Comparison of ENCODE assay signal across 8 cellular contexts in genomic region chr15:100602064-100602821, GRCh38. TPM values are rescaled to one million over a fixed set of nuclear protein-coding genes. Genes with fewer than 3 reads are reported as not detected.
DNase-seq lines count a peak whose midpoint lies in the region; ATAC-seq and TF ChIP-seq lines count a peak whose summit lies in the region.

Gene ASB7, plus strand, starts transcription at chr15:100602589. Its CDS starts 9,628 bp downstream, at chr15:100612217.
Gene LINS1, minus strand, starts transcription at chr15:100602184. Its CDS starts 21,342 bp downstream, at chr15:100580842.

- H2AFZ ChIP-seq in SU-DHL-6 (ENCODE audit: low read depth, low read length, severe bottlenecking): peak within 1 kb of the TSS; percentile 86

- TF ChIP-seq CTCF in SU-DHL-6 (IDR thresholded peaks at IDR 0.05; ENCODE audit: insufficient read depth, low read length, poor library complexity, severe bottlenecking) (no peak), osteocyte (IDR thresholded peaks at IDR 0.05) (no peak)

- H3K27ac Mint-ChIP-seq in activated naive CD8-positive, alpha-beta T cell treated with anti-CD3 and anti-CD28 coated beads, Interleukin-2, amount 10 ng/mL, durations not matched to agents 7 days and 5 days: peak within 1 kb of the TSS; percentile 97
- peak within 1 kb of the TSS; percentile 85 for H3K27ac Mint-ChIP-seq in osteocyte (ENCODE audit: unreplicated experiment)

- no peaks in the 10 kb centered on the region for H3K27me3 Mint-ChIP-seq in activated naive CD8-positive, alpha-beta T cell treated with anti-CD3 and anti-CD28 coated beads, Interleukin-2, amount 10 ng/mL, durations not matched to agents 7 days and 5 days
- no peaks in the 10 kb centered on the region for H3K27me3 Mint-ChIP-seq in osteocyte (ENCODE audit: unreplicated experiment)

- no peaks in the 10 kb centered on the region for H3K9me3 Mint-ChIP-seq in activated naive CD8-positive, alpha-beta T cell treated with anti-CD3 and anti-CD28 coated beads, Interleukin-2, amount 10 ng/mL, durations not matched to agents 7 days and 5 days
- H3K9me3 Mint-ChIP-seq in osteocyte (ENCODE audit: unreplicated experiment): no peaks in the 10 kb centered on the region

- no peaks in the 10 kb centered on the region for H3K27me3 ChIP-seq in SU-DHL-6 (ENCODE audit: low read length)
- H3K27me3 ChIP-seq in thymus (ENCODE audit: control insufficient read depth, insufficient read depth): no peaks in the 10 kb centered on the region

- H3F3A ChIP-seq in SU-DHL-6 (ENCODE audit: insufficient read depth): no peaks in the 10 kb centered on the region

- H3K4me3 ChIP-seq in SU-DHL-6 (ENCODE audit: insufficient read depth, low read length, poor library complexity, severe bottlenecking) (peak within 1 kb of the TSS; percentile 99), thymus (ENCODE audit: low read length) (peak within 1 kb of the TSS; percentile 82)

- peaks cover 14% of the 10 kb centered on the region for H3K4me1 ChIP-seq in thymus (ENCODE audit: control insufficient read depth, insufficient read depth, low read length)

- DNase-seq in NCI-H128 (lab: John Stamatoyannopoulos, UW; ENCODE audit: unreplicated experiment) (peak; percentile 99), head of caudate nucleus (peak; percentile 99 to 100 (median 100)), osteocyte (ENCODE audit: extremely low spot score, unreplicated experiment) (peak; percentile 100)
- DNase-seq in activated naive CD8-positive, alpha-beta T cell treated with anti-CD3 and anti-CD28 coated beads, Interleukin-2, amount 10 ng/mL, durations not matched to agents 7 days and 5 days: peak; percentile 97

- peaks cover 26% of the 10 kb centered on the region for H3K36me3 Mint-ChIP-seq in activated naive CD8-positive, alpha-beta T cell treated with anti-CD3 and anti-CD28 coated beads, Interleukin-2, amount 10 ng/mL, durations not matched to agents 7 days and 5 days
- peaks cover 18% of the 10 kb centered on the region for H3K36me3 Mint-ChIP-seq in osteocyte (ENCODE audit: unreplicated experiment)

- no peaks in the 10 kb centered on the region; the same call in 1 of the 2 replicates for H3K36me3 ChIP-seq in SU-DHL-6 (ENCODE audit: low read length)
- no peaks in the 10 kb centered on the region for H3K36me3 ChIP-seq in thymus (ENCODE audit: control insufficient read depth, insufficient read depth)

- peaks cover 64% of the 10 kb centered on the region for H3K79me2 ChIP-seq in SU-DHL-6 (ENCODE audit: insufficient read depth, low read length)

- ATAC-seq in HG02678 (IDR thresholded peaks at IDR 0.05; ENCODE audit: unreplicated experiment): peak; percentile 87
- ATAC-seq in activated naive CD8-positive, alpha-beta T cell treated with anti-CD3 and anti-CD28 coated beads, Interleukin-2, amount 10 ng/mL, durations not matched to agents 7 days and 5 days (ENCODE audit: low read depth): peak; percentile 84

- no peaks in the 10 kb centered on the region for H3K9me2 ChIP-seq in SU-DHL-6 (replicated peaks; ENCODE audit: insufficient read depth, low read length)

- TF ChIP-seq POLR2A in GM10847 (IDR thresholded peaks at IDR 0.05; ENCODE audit: extremely low read depth, insufficient read length): peak; percentile 44

- intact Hi-C loops in head of caudate nucleus (cut with DNase I): loop anchor here (5.0 to 10.0 kb wide), 3 partner anchors 257 to 673 kb away; partner anchors contain the start of genes ADAMTS17 and SELENOS

- whole genome bisulfite sequencing in thymus: under 1% methylated on average over 51 of the region's 51 CpGs

- H4K20me1 ChIP-seq in SU-DHL-6 (ENCODE audit: low read depth, low read length): no peaks in the 10 kb centered on the region

- peak within 1 kb of the TSS; percentile 76 for H3K4me2 ChIP-seq in SU-DHL-6 (ENCODE audit: low read depth, low read length, poor library complexity, severe bottlenecking)

- peak within 1 kb of the TSS; percentile 92 for H3K9ac ChIP-seq in SU-DHL-6 (ENCODE audit: low read length)

- H3K27ac ChIP-seq in SU-DHL-6 (ENCODE audit: low read depth, low read length) (peak within 1 kb of the TSS; percentile 54), thymus (ENCODE audit: low read depth) (peak within 1 kb of the TSS; percentile 77)

- H3K4me1 Mint-ChIP-seq in activated naive CD8-positive, alpha-beta T cell treated with anti-CD3 and anti-CD28 coated beads, Interleukin-2, amount 10 ng/mL, durations not matched to agents 7 days and 5 days: peaks cover 43% of the 10 kb centered on the region
- peaks cover 25% of the 10 kb centered on the region for H3K4me1 Mint-ChIP-seq in osteocyte (ENCODE audit: unreplicated experiment)

- no peaks in the 10 kb centered on the region for H3K9me3 ChIP-seq in SU-DHL-6 (ENCODE audit: insufficient read depth, low read length)
- no peaks in the 10 kb centered on the region for H3K9me3 ChIP-seq in thymus (ENCODE audit: control insufficient read depth)

- POLR2A ChIA-PET in activated naive CD8-positive, alpha-beta T cell treated with anti-CD3 and anti-CD28 coated beads, Interleukin-2, amount 10 ng/mL, durations not matched to agents 7 days and 5 days (lab: Charles Lee): interaction anchor here (0.6 to 2.2 kb wide), 10 partner anchors 30 to 693 kb away, joined by 3 to 12 read pairs (median 4); partner anchors contain the start of gene SNRPA1

- no peak within 1 kb of the TSS for H3K4me3 Mint-ChIP-seq in activated naive CD8-positive, alpha-beta T cell treated with anti-CD3 and anti-CD28 coated beads, Interleukin-2, amount 10 ng/mL, durations not matched to agents 7 days and 5 days
- H3K4me3 Mint-ChIP-seq in osteocyte (ENCODE audit: unreplicated experiment): no peak within 1 kb of the TSS

RNA-seq across cellular contexts. Expression of gene ASB7, which starts in this region (rescaled TPM):
- total RNA-seq in activated naive CD8-positive, alpha-beta T cell treated with anti-CD3 and anti-CD28 coated beads, Interleukin-2, amount 10 ng/mL, durations not matched to agents 7 days and 5 days: 10 to 100 TPM; 21.1 to 21.5 TPM
- total RNA-seq in osteocyte: 12.9 and 13.1 TPM in 2 replicates
- polyA plus RNA-seq in thymus: 6.5 TPM

RNA-seq across cellular contexts. Expression of gene LINS1, which starts in this region (rescaled TPM):
- 10 to 100 TPM; 38.6 to 43.4 TPM for total RNA-seq in activated naive CD8-positive, alpha-beta T cell treated with anti-CD3 and anti-CD28 coated beads, Interleukin-2, amount 10 ng/mL, durations not matched to agents 7 days and 5 days
- 9.3 and 9.7 TPM in 2 replicates for total RNA-seq in osteocyte
- 19.1 TPM for polyA plus RNA-seq in thymus

Comparison
In these comparisons a context has a peak if more than half of its experiments do, and no peak if none do; other contexts are left out.
1. Peak in every context shown above with its lines: DNase-seq, ATAC-seq, H3K4me3 ChIP-seq and H3K27ac ChIP-seq.